8 cellular contexts compared by ENCODE assay signal in the genomic region with DNA sequence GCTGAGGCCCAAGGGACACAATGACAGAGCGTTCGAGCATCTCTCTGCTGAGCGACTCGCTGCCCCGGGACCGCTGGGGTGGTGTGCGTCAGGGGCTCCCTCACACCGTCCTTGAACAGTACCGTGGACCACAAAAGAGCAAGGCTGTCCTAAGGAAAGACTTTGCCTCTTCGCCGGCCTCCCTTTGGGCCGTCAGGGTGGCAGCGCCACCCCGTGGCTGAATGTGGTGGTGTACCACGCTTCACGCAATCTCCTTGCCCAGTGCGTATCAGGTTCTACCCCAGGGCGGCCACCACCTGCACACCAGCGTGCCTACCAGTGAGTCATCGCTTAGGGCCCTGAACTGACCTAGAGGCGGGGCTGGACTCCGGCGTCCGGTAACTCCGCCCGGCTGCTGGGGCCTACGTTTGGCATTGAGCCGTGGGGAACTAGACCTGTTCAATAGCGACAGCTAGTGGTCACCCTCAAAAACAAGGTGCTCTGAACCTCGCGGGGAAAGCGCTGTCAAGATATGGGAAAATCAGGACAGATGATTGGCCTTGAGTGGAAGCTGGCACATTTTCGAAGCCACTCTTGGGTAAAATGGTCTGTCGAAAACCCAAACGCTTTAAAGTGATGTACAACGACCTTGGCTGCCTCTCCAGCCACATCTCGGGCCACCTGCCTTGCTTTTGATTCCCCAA. TPM values are rescaled to one million over a fixed set of nuclear protein-coding genes. Genes with fewer than 3 reads are reported as not detected.
A peak's percentile ranks its signal among the peaks of the same experiment; 100 is the strongest.
DNase-seq lines count a peak whose midpoint lies in the region; ATAC-seq and TF ChIP-seq lines count a peak whose summit lies in the region.

No MANE protein-coding gene starts in this region.

- H3K4me3 ChIP-seq in BJ (ENCODE audit: low read depth, low read length) (peak overlapping the region; percentile 11; the same call in 1 of the 2 replicates), left ventricle myocardium inferior (peak overlapping the region; percentile 49), prostate gland (peak overlapping the region in 1 of 2 donors; percentile 13)

- H3K27me3 ChIP-seq in BJ (ENCODE audit: control insufficient read depth, insufficient read depth, low read length): peaks cover 2% of the 10 kb centered on the region
- no peaks in the 10 kb centered on the region for H3K27me3 ChIP-seq in left ventricle myocardium inferior (ENCODE audit: low read depth)
- H3K27me3 ChIP-seq in prostate gland (replicated peaks; ENCODE audit: insufficient read depth): no peaks in the 10 kb centered on the region

- H3K36me3 ChIP-seq in BJ (ENCODE audit: control insufficient read depth, insufficient read depth, low read length) (no peaks in the 10 kb centered on the region), left ventricle myocardium inferior (no peaks in the 10 kb centered on the region), prostate gland (no peaks in the 10 kb centered on the region)

- peak overlapping the region; percentile 90 for H3K27ac ChIP-seq in left ventricle myocardium inferior (replicated peaks)
- peak overlapping the region; percentile 32 to 36 for H3K27ac ChIP-seq in prostate gland

- ATAC-seq in GM19452 (IDR thresholded peaks at IDR 0.05; ENCODE audit: unreplicated experiment): peak; percentile 73
- ATAC-seq in HG03571 (IDR thresholded peaks at IDR 0.05; ENCODE audit: unreplicated experiment): peak; percentile 83

- no peaks in the 10 kb centered on the region for H3K9me3 ChIP-seq in left ventricle myocardium inferior (replicated peaks)
- H3K9me3 ChIP-seq in prostate gland: no peaks in the 10 kb centered on the region

- CTCF ChIA-PET in BJ (lab: Yijun Ruan, JAX): interaction anchor here (0.6 to 2.0 kb wide), 23 partner anchors 10 to 181 kb away, joined by 3 to 14 read pairs (median 5); no protein-coding TSS in a partner anchor

- TF ChIP-seq POLR2A in prostate gland (IDR thresholded peaks at IDR 0.05): no peak

- TF ChIP-seq CTCF in BJ (IDR thresholded peaks at IDR 0.05; ENCODE audit: insufficient read depth, low read depth, low read length) (peak; percentile 78), left ventricle myocardium inferior (IDR thresholded peaks at IDR 0.05; ENCODE audit: borderline replicate concordance) (peak; percentile 87), prostate gland (IDR thresholded peaks at IDR 0.05) (peak; percentile 85 to 96 (median 87))

- POLR2A ChIA-PET in BJ (lab: Charles Lee): no interaction called here

- H3K4me1 ChIP-seq in left ventricle myocardium inferior: peaks cover 35% of the 10 kb centered on the region
- H3K4me1 ChIP-seq in prostate gland (replicated peaks): peaks cover 5% of the 10 kb centered on the region

- peak; percentile 22 for DNase-seq in BJ (ENCODE audit: low read depth)
- peak; percentile 56 for DNase-seq in T follicular helper cell (ENCODE audit: low read depth)
- peak; percentile 95 for DNase-seq in amniotic epithelial cell (ENCODE audit: low read depth)
- DNase-seq in left ventricle myocardium inferior: peak; percentile 87
- DNase-seq in prostate gland (ENCODE audit: low spot score): peak; percentile 89
- DNase-seq in ureter (ENCODE audit: low spot score): peak; percentile 96

- intact Hi-C loops in left ventricle myocardium inferior (cut with micrococcal nuclease) (loop anchor here (10.0 kb wide), 2 partner anchors 53 to 173 kb away; no protein-coding TSS in a partner anchor), prostate gland (cut with DNase I) (loop anchor here (2.0 to 5.0 kb wide), 2 partner anchors 55 to 170 kb away; no protein-coding TSS in a partner anchor)

- 23% methylated on average over 37 of the region's 37 CpGs for WGBS in prostate gland

RNA-seq across cellular contexts. Expression of a gene that starts 8.1 kb away (rescaled TPM):
- not detected in 2 replicates for polyA plus RNA-seq in BJ (2011; rRNA removed)
- polyA minus RNA-seq in BJ (2011; rRNA and poly(A)+ RNA removed): not detected in 2 replicates
- 1.2 TPM for total RNA-seq in left ventricle myocardium inferior
- total RNA-seq in prostate gland: 1 to 10 TPM in 1 of 2 donors, under 1 TPM in 1; 0.73 to 1.6 TPM
- 6.2 TPM for total RNA-seq in ureter

RNA-seq across cellular contexts. Expression of a gene that starts 36.6 kb away (rescaled TPM):
- 1.3 and 1.6 TPM in 2 replicates for polyA plus RNA-seq in BJ (2011; rRNA removed)
- 1.9 and 2.1 TPM in 2 replicates for polyA minus RNA-seq in BJ (2011; rRNA and poly(A)+ RNA removed)
- total RNA-seq in left ventricle myocardium inferior: 1.9 TPM
- total RNA-seq in prostate gland: 1 to 10 TPM; 5.0 to 6.8 TPM
- total RNA-seq in ureter: 3.5 TPM

RNA-seq across cellular contexts. Expression of a gene that starts 43.1 kb away (rescaled TPM):
- 0.15 and 0.16 TPM in 2 replicates for polyA plus RNA-seq in BJ (2011; rRNA removed)
- polyA minus RNA-seq in BJ (2011; rRNA and poly(A)+ RNA removed): not detected in 2 replicates
- total RNA-seq in left ventricle myocardium inferior (4.1 TPM), prostate gland (10 to 100 TPM in 1 of 2 donors, 1 to 10 TPM in 1; 9.3 to 29.1 TPM), ureter (4.1 TPM)

RNA-seq across cellular contexts. Expression of a gene that starts 58.2 kb away (rescaled TPM):
- polyA plus RNA-seq in BJ (2011; rRNA removed): 0.94 and 1.7 TPM in 2 replicates
- polyA minus RNA-seq in BJ (2011; rRNA and poly(A)+ RNA removed): 1.5 and 2.1 TPM in 2 replicates
- total RNA-seq in left ventricle myocardium inferior (43.3 TPM), prostate gland (100 to 1,000 TPM in 1 of 2 donors, 10 to 100 TPM in 1; 59.8 to 118 TPM), ureter (102 TPM)

Comparison
In these comparisons a context has a peak if more than half of its experiments do, and no peak if none do; other contexts are left out.
1. DNase-seq: peak in every context shown above with its lines; median percentile 96 in ureter; 95 in amniotic epithelial cell; 89 in prostate gland; 87 in left ventricle myocardium inferior; 56 in T follicular helper cell; 22 in BJ.